8 cellular contexts compared by ENCODE assay signal in the genomic region with DNA sequence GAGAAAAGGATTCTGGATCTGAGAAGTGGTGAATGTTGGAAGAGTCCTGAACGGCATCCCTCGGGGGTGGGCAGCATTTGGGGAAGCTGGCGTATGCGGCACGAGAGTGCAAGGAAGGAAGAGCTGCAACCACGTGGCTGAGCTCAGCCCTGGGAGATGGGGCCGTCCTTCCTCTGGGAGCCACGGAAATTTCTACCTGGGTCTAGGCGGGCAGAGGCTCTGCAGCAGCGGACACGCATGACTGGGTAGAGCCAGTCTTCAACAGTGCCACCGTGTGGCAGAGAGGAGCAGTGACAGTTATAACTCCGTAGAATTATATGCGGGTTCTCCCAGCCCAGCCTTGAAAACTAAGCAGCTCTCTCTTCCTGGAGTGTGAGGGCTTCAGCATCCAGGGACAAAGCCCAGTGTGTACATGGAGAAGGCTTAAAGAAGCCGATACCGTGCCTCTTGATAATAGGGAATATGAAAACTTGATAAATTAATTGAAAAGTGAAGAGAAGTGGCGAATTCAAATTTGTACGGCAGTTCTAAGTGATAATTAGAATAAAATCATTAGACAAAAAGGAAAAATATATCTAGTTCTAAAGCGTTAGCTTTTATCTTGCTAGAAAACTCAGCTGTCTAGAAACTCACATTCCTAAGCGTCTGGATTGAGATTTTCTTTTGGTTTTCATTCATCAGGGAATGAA.
DNase-seq lines count a peak whose midpoint lies in the region; ATAC-seq, FAIRE-seq and TF ChIP-seq lines count a peak whose summit lies in the region.

No MANE protein-coding gene starts in this region.

- no TSS peak for BruUV-seq in HepG2 (replicated peaks; lab: Mats Ljungman, UMichigan)

- intact Hi-C loops in HepG2 (cut with micrococcal nuclease; ENCODE audit: unreplicated experiment), result loop anchor here (1.0 to 2.0 kb wide), 7 partner anchors 18 to 423 kb away; partner anchors contain the start of gene STXBP6

- 6% methylated on average over 20 of the region's 20 CpGs for WGBS in HepG2 (ENCODE audit: low lambda C conversion rate)

- H3K36me3 ChIP-seq in HepG2 (replicated peaks in 1 of 2; ENCODE audit: control insufficient read depth in 1 of 2, insufficient read depth in 2 of 2, low read length in 2 of 2), result no peaks in the 10 kb centered on the region

- no peak overlapping the region for H3K4me3 ChIP-seq in AG04450 (ENCODE audit: low read depth, low read length)
- no peak overlapping the region for H3K4me3 ChIP-seq in coronary artery
- H3K4me3 ChIP-seq in HepG2 (replicated peaks in 1 of 3; ENCODE audit: insufficient read depth in 1 of 3, low read depth in 2 of 3, low read length in 3 of 3), result no peak overlapping the region

- no peaks in the 10 kb centered on the region for H4K20me1 ChIP-seq in HepG2 (ENCODE audit: insufficient read depth, low read length)

- POLR2A ChIA-PET in AG04450 (lab: Yijun Ruan, JAX), result no interaction called here
- POLR2A ChIA-PET in HepG2 (lab: Yijun Ruan, JAX), result interaction anchor here (1.2 to 3.7 kb wide), 2 partner anchors 293 to 326 kb away, joined by 5 to 13 read pairs; no protein-coding TSS in a partner anchor

- TF ChIP-seq POLR2A in HepG2 (IDR thresholded peaks at IDR 0.05; ENCODE audit: insufficient read depth in 1 of 2, low read depth in 2 of 2, low read length in 2 of 2), result no peak

- no peaks in the 10 kb centered on the region; the same call in 1 of the 2 replicates for H3K9me3 ChIP-seq in AG04450 (ENCODE audit: control insufficient read depth, insufficient read depth, low read length)
- no peaks in the 10 kb centered on the region for H3K9me3 ChIP-seq in HepG2 (ENCODE audit: low read length)

- H3K27ac ChIP-seq in AG04450 (ENCODE audit: low read depth, low read length) (no peak overlapping the region), coronary artery (no peak overlapping the region), HepG2 (ENCODE audit: extremely low read length, insufficient read depth, low read length) (no peak overlapping the region)

- no peak for TF ChIP-seq EP300 in HepG2 (IDR thresholded peaks at IDR 0.05; ENCODE audit: low read depth in 2 of 2, low read length in 2 of 2)
- no peak for TF ChIP-seq EP300 in HepG2 (CRISPR knock-in tag; IDR thresholded peaks at IDR 0.05; ENCODE audit: borderline replicate concordance)

- DNase-seq in AG04450 (ENCODE audit: low read depth, low spot score), result no peak
- peak; percentile 84 for DNase-seq in NCI-H2227 (lab: John Stamatoyannopoulos, UW; ENCODE audit: unreplicated experiment)
- DNase-seq in coronary artery (ENCODE audit: low spot score), result peak; percentile 75
- peak; percentile 84 for DNase-seq in HepG2 (ENCODE audit: low spot score)
- DNase-seq in stimulated activated CD8-positive, alpha-beta memory T cell treated with anti-CD3 and anti-CD28 coated beads, Interleukin-12 subunit alpha, Interleukin-12 subunit beta, amount 100 ng/mL, for 24 hours (ENCODE audit: extremely low read depth), result peak; percentile 9

- no peak overlapping the region for H3K9ac ChIP-seq in HepG2 (ENCODE audit: insufficient read depth, low read depth, low read length)

- peak; percentile 90 for ATAC-seq in GM18861 (IDR thresholded peaks at IDR 0.05; ENCODE audit: unreplicated experiment)
- peak; percentile 87 for ATAC-seq in HG03095 (IDR thresholded peaks at IDR 0.05; ENCODE audit: unreplicated experiment)
- ATAC-seq in activated CD4-positive, CD25-positive, alpha-beta regulatory T cell treated with anti-CD3 and anti-CD28 coated beads, Interleukin-2, amount 50 U/mL, for 24 hours, result peak; percentile 61 to 73
- ATAC-seq in HepG2, result peak; percentile 99

- peak; percentile 67 for TF ChIP-seq CTCF in AG04450 (IDR thresholded peaks at IDR 0.05; ENCODE audit: low read depth, low read length)
- peak; percentile 77 for TF ChIP-seq CTCF in coronary artery (IDR thresholded peaks at IDR 0.05)
- TF ChIP-seq CTCF in HepG2 (CRISPR knock-in tag; IDR thresholded peaks at IDR 0.05), result peak; percentile 100

- H3K79me2 ChIP-seq in HepG2 (ENCODE audit: insufficient read depth, low read length), result no peaks in the 10 kb centered on the region

- CTCF ChIA-PET in AG04450 (lab: Charles Lee), result interaction anchor here (0.7 to 4.8 kb wide), 14 partner anchors 12 to 425 kb away, joined by 3 to 43 read pairs (median 5); no protein-coding TSS in a partner anchor
- CTCF ChIA-PET in HepG2 (lab: Yijun Ruan, JAX; ENCODE audit: low intra/inter-chr PET ratio, low total read pairs), result interaction anchor here (0.6 to 5.7 kb wide), 9 partner anchors 18 to 454 kb away, joined by 3 to 94 read pairs (median 11); no protein-coding TSS in a partner anchor

- H3K27me3 ChIP-seq in AG04450 (ENCODE audit: control insufficient read depth, insufficient read depth, low read length) (no peaks in the 10 kb centered on the region), HepG2 (ENCODE audit: control insufficient read depth in 1 of 2, insufficient read depth in 2 of 2, low read length in 2 of 2) (peaks cover 0 to 8% of the 10 kb centered on the region in 2 experiments; a peak in 2 of 5 replicates)

- in situ Hi-C loops in HepG2 (cut with HindIII; ENCODE audit: extremely low pct_ligation_motif_present, low pct_unique_long_range_greater_than_20kb), result loop anchor here (5.0 kb wide), 2 partner anchors 326 to 396 kb away; no protein-coding TSS in a partner anchor

- H3K4me2 ChIP-seq in HepG2 (ENCODE audit: low read depth, low read length), result peak overlapping the region; percentile 45

- peak; percentile 95 for FAIRE-seq in HepG2 (lab: Jason Lieb, UNC)

- H3K4me1 ChIP-seq in HepG2 (ENCODE audit: insufficient read depth, low read length), result peaks cover 4% of the 10 kb centered on the region; the same call in 1 of the 2 replicates

- no peak overlapping the region for H2AFZ ChIP-seq in HepG2 (ENCODE audit: low read length)

- TF ChIP-seq RAD21 in HepG2 (CRISPR knock-in tag; IDR thresholded peaks at IDR 0.05), result peak; percentile 97

TF ChIP-seq in HepG2, 621 proteins besides CTCF, POLR2A, EP300 and RAD21 (continues in another document):
- TF ChIP-seq, protein P1, sequence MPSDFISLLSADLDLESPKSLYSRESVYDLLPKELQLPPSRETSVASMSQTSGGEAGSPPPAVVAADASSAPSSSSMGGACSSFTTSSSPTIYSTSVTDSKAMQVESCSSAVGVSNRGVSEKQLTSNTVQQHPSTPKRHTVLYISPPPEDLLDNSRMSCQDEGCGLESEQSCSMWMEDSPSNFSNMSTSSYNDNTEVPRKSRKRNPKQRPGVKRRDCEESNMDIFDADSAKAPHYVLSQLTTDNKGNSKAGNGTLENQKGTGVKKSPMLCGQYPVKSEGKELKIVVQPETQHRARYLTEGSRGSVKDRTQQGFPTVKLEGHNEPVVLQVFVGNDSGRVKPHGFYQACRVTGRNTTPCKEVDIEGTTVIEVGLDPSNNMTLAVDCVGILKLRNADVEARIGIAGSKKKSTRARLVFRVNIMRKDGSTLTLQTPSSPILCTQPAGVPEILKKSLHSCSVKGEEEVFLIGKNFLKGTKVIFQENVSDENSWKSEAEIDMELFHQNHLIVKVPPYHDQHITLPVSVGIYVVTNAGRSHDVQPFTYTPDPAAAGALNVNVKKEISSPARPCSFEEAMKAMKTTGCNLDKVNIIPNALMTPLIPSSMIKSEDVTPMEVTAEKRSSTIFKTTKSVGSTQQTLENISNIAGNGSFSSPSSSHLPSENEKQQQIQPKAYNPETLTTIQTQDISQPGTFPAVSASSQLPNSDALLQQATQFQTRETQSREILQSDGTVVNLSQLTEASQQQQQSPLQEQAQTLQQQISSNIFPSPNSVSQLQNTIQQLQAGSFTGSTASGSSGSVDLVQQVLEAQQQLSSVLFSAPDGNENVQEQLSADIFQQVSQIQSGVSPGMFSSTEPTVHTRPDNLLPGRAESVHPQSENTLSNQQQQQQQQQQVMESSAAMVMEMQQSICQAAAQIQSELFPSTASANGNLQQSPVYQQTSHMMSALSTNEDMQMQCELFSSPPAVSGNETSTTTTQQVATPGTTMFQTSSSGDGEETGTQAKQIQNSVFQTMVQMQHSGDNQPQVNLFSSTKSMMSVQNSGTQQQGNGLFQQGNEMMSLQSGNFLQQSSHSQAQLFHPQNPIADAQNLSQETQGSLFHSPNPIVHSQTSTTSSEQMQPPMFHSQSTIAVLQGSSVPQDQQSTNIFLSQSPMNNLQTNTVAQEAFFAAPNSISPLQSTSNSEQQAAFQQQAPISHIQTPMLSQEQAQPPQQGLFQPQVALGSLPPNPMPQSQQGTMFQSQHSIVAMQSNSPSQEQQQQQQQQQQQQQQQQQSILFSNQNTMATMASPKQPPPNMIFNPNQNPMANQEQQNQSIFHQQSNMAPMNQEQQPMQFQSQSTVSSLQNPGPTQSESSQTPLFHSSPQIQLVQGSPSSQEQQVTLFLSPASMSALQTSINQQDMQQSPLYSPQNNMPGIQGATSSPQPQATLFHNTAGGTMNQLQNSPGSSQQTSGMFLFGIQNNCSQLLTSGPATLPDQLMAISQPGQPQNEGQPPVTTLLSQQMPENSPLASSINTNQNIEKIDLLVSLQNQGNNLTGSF (CRISPR knock-in tag; IDR thresholded peaks at IDR 0.05), result no peak
- TF ChIP-seq ZMAT3 (CRISPR knock-in tag; conservative IDR thresholded peaks at IDR 0.05) (no peak), ZFP41 (CRISPR knock-in tag; IDR thresholded peaks at IDR 0.05; ENCODE audit: borderline replicate concordance) (no peak), MLLT10 (CRISPR knock-in tag; IDR thresholded peaks at IDR 0.05) (no peak), HNF4A (CRISPR knock-in tag; IDR thresholded peaks at IDR 0.05) (no peak)
- TF ChIP-seq, protein P2, sequence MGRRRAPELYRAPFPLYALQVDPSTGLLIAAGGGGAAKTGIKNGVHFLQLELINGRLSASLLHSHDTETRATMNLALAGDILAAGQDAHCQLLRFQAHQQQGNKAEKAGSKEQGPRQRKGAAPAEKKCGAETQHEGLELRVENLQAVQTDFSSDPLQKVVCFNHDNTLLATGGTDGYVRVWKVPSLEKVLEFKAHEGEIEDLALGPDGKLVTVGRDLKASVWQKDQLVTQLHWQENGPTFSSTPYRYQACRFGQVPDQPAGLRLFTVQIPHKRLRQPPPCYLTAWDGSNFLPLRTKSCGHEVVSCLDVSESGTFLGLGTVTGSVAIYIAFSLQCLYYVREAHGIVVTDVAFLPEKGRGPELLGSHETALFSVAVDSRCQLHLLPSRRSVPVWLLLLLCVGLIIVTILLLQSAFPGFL (CRISPR knock-in tag; IDR thresholded peaks at IDR 0.05), result no peak
